9 cellular contexts compared by ENCODE assay signal in genomic region chr12:64782181-64782580, GRCh38. TPM values are rescaled to one million over a fixed set of nuclear protein-coding genes. Genes with fewer than 3 reads are reported as not detected.
DNase-seq lines count a peak whose midpoint lies in the region; ATAC-seq and TF ChIP-seq lines count a peak whose summit lies in the region.
"Had no signal": no experiment of that assay in that cellular context is flagged by ENCODE, and none has a peak within 500 bp of the region (broad histone marks: within the 10 kb centered on the region; RNA-seq: fewer than 3 reads in every experiment).

No MANE protein-coding gene starts in this region.

- no peak overlapping the region for H2BK5ac ChIP-seq in mesenchymal stem cell (ENCODE audit: low read depth, low read length, poor library complexity, severe bottlenecking)

- POLR2A ChIA-PET in HCT116 (lab: Charles Lee), result interaction anchor here (0.8 kb wide), 1 partner anchor 14 kb away, joined by 3 read pairs; no protein-coding TSS in a partner anchor

- no peak overlapping the region for H2AK5ac ChIP-seq in mesenchymal stem cell (ENCODE audit: low read length, severe bottlenecking)

- no peak overlapping the region for H3K27ac Mint-ChIP-seq in activated naive CD8-positive, alpha-beta T cell

- H3K36me3 Mint-ChIP-seq in activated naive CD8-positive, alpha-beta T cell, result no peaks in the 10 kb centered on the region

- no peak overlapping the region for H4K91ac ChIP-seq in mesenchymal stem cell (ENCODE audit: low read length)

- H2AFZ ChIP-seq in HCT116 (ENCODE audit: low read depth, low read length, poor library complexity, severe bottlenecking) (no peak overlapping the region), mesenchymal stem cell (ENCODE audit: low read depth, low read length) (no peak overlapping the region)

- H4K20me1 ChIP-seq in BLaER1, result peaks cover 32% of the 10 kb centered on the region
- H4K20me1 ChIP-seq in HCT116 (ENCODE audit: insufficient read depth), result no peaks in the 10 kb centered on the region

- H3K27me3 ChIP-seq in BLaER1, result peaks cover 53% of the 10 kb centered on the region
- H3K27me3 ChIP-seq in HCT116 (ENCODE audit: insufficient read depth, low read length), result no peaks in the 10 kb centered on the region
- H3K27me3 ChIP-seq in mesenchymal stem cell (ENCODE audit: control insufficient read depth in 1 of 2, insufficient read depth in 1 of 2, low read length in 2 of 2), result peaks cover 47 to 64% of the 10 kb centered on the region in 2 experiments

- no peak overlapping the region for H3K14ac ChIP-seq in mesenchymal stem cell (ENCODE audit: low read length in 2 of 2)

- no peaks in the 10 kb centered on the region for H3K79me1 ChIP-seq in mesenchymal stem cell (replicated peaks; ENCODE audit: low read length, poor library complexity, severe bottlenecking)

- H3K36me3 ChIP-seq in BLaER1 (no peaks in the 10 kb centered on the region), HCT116 (ENCODE audit: control insufficient read depth in 1 of 2, insufficient read depth in 2 of 2, low read length in 2 of 2) (peaks cover 0 to 1% of the 10 kb centered on the region in 2 experiments; a peak in 1 of 4 replicates), mesenchymal stem cell (ENCODE audit: control insufficient read depth in 1 of 2, insufficient read depth in 2 of 2, low read depth in 1 of 2, low read length in 2 of 2) (no peaks in the 10 kb centered on the region)

- peak overlapping the region; percentile 99 for H3K4me2 ChIP-seq in BLaER1
- H3K4me2 ChIP-seq in HCT116 (ENCODE audit: low read length), result peak overlapping the region; percentile 72
- H3K4me2 ChIP-seq in mesenchymal stem cell (ENCODE audit: low read length, poor library complexity, severe bottlenecking), result no peak overlapping the region

- H3K79me2 ChIP-seq in HCT116 (ENCODE audit: insufficient read depth, low read length), result peaks cover 54% of the 10 kb centered on the region

- 60% methylated on average over 1 of the region's 3 CpGs for WGBS in mesenchymal stem cell

- H3K4me1 Mint-ChIP-seq in activated naive CD8-positive, alpha-beta T cell (ENCODE audit: low read depth), result peaks cover 14% of the 10 kb centered on the region

- no peak for TF ChIP-seq CTCF in HCT116 (IDR thresholded peaks at IDR 0.05 in 2 of 3, conservative IDR thresholded peaks at IDR 0.05 in 1 of 3; ENCODE audit: borderline replicate concordance in 1 of 3, insufficient read depth in 1 of 3, low read depth in 2 of 3, low read length in 2 of 3)

- RAD21 ChIA-PET in HCT116 (lab: Charles Lee; ENCODE audit: low non-redundant PET in 1 of 2, low total read pairs in 2 of 2, uncharacterized antibody in 2 of 2, unreplicated experiment in 2 of 2), result no interaction called here

- H2BK120ac ChIP-seq in mesenchymal stem cell (ENCODE audit: low read depth, low read length), result no peak overlapping the region

- H3K9me3 Mint-ChIP-seq in activated naive CD8-positive, alpha-beta T cell (ENCODE audit: low read depth), result no peaks in the 10 kb centered on the region

- no peak for TF ChIP-seq POLR2A in HCT116 (IDR thresholded peaks at IDR 0.05; ENCODE audit: borderline replicate concordance, extremely low read depth, insufficient read depth, insufficient read length)

- H2BK12ac ChIP-seq in mesenchymal stem cell (ENCODE audit: low read length in 2 of 2), result no peak overlapping the region

- H4K8ac ChIP-seq in mesenchymal stem cell (ENCODE audit: low read length), result no peak overlapping the region

- H3K4me3 ChIP-seq in BLaER1 (no peak overlapping the region; the same call in 1 of the 2 replicates), HCT116 (replicated peaks in 1 of 2; ENCODE audit: low read depth in 1 of 2, low read length in 2 of 2) (peak overlapping the region; percentile 57 to 78; a peak in 3 of 4 replicates), mesenchymal stem cell (ENCODE audit: insufficient read depth in 1 of 2, low read depth in 1 of 2, low read length in 2 of 2) (peak overlapping the region in 1 of 2 experiments; percentile 65)

- no peak overlapping the region for H3K23ac ChIP-seq in mesenchymal stem cell (ENCODE audit: low read length in 2 of 2)

- H2BK15ac ChIP-seq in mesenchymal stem cell (ENCODE audit: low read depth, poor library complexity, severe bottlenecking), result no peak overlapping the region

- H3K18ac ChIP-seq in mesenchymal stem cell (ENCODE audit: low read depth in 1 of 2, low read length in 2 of 2), result no peak overlapping the region

- BruUV-seq in HCT116 (replicated peaks; lab: Mats Ljungman, UMichigan), result no TSS peak

- DNase-seq in HCT116 (ENCODE audit: low read depth, low spot score) (no peak), mesenchymal stem cell (no peak), NCI-H446 (lab: John Stamatoyannopoulos, UW) (no peak), AG08395 (ENCODE audit: low spot score) (no peak)
- DNase-seq in activated CD4-positive, CD25-positive, alpha-beta regulatory T cell treated with anti-CD3 and anti-CD28 coated beads, Interleukin-2, amount 50 U/mL, for 72 hours, result no peak
- DNase-seq: anterior cingulate cortex had no signal

- H3K9me2 ChIP-seq in HCT116 (ENCODE audit: insufficient read depth), result no peaks in the 10 kb centered on the region

- H3K9me3 ChIP-seq in BLaER1, result 0 out of 2 replicates have a peak, but pooled peaks cover 2% of the 10 kb centered on the region
- no peaks in the 10 kb centered on the region for H3K9me3 ChIP-seq in HCT116 (ENCODE audit: control insufficient read depth in 1 of 2, insufficient read depth in 1 of 2, low read depth in 1 of 2, low read length in 2 of 2)
- H3K9me3 ChIP-seq in mesenchymal stem cell (ENCODE audit: control insufficient read depth, low read length), result no peaks in the 10 kb centered on the region

- CTCF ChIA-PET in HCT116 (lab: Charles Lee), result interaction anchor here (1.5 to 4.3 kb wide), 3 partner anchors 14 to 233 kb away, joined by 3 to 23 read pairs (median 20); no protein-coding TSS in a partner anchor

- H3K27ac ChIP-seq in BLaER1, result no peak overlapping the region
- no peak overlapping the region for H3K27ac ChIP-seq in HCT116 (ENCODE audit: low read depth, low read length)
- no peak overlapping the region for H3K27ac ChIP-seq in mesenchymal stem cell (ENCODE audit: low read length, poor library complexity, severe bottlenecking)

- H3K27me3 Mint-ChIP-seq in activated naive CD8-positive, alpha-beta T cell, result peaks cover 42% of the 10 kb centered on the region

- H3K4me3 Mint-ChIP-seq in activated naive CD8-positive, alpha-beta T cell, result peak overlapping the region; percentile 88

- TF ChIP-seq RAD21 in HCT116 (IDR thresholded peaks at IDR 0.05; ENCODE audit: low read depth), result no peak

- H3K4ac ChIP-seq in mesenchymal stem cell (ENCODE audit: low read depth in 1 of 2, low read length in 2 of 2), result no peak overlapping the region

- ATAC-seq in HCT116, result no peak
- ATAC-seq in GM19452 (IDR thresholded peaks at IDR 0.05; ENCODE audit: unreplicated experiment), result no peak

- H3K4me1 ChIP-seq in BLaER1, result peaks cover 28% of the 10 kb centered on the region
- H3K4me1 ChIP-seq in HCT116 (ENCODE audit: control insufficient read depth in 1 of 2, insufficient read depth in 2 of 2, low read length in 2 of 2), result peaks cover 12 to 20% of the 10 kb centered on the region in 2 experiments
- peaks cover 11% of the 10 kb centered on the region for H3K4me1 ChIP-seq in mesenchymal stem cell (ENCODE audit: control insufficient read depth, insufficient read depth, low read depth, low read length)

- H3K9ac ChIP-seq in BLaER1 (no peak overlapping the region), HCT116 (ENCODE audit: low read length) (peak overlapping the region; percentile 74), mesenchymal stem cell (ENCODE audit: low read length) (peak overlapping the region; percentile 34)

- intact Hi-C loops in HCT116 (cut with micrococcal nuclease), result no loop called here

TF ChIP-seq in HCT116, 20 proteins besides CTCF, POLR2A, EP300 and RAD21 (continues in another document):
- TF ChIP-seq REST (IDR thresholded peaks at IDR 0.05; ENCODE audit: low read depth) (no peak), EZH2phosphoT487 (IDR thresholded peaks at IDR 0.05; ENCODE audit: borderline replicate concordance) (no peak), TCF7L2 (IDR thresholded peaks at IDR 0.05; ENCODE audit: borderline replicate concordance, extremely low read depth, insufficient read depth, insufficient read length) (no peak), MAX (IDR thresholded peaks at IDR 0.05) (no peak), ZFX (IDR thresholded peaks at IDR 0.05) (no peak), CEBPB (IDR thresholded peaks at IDR 0.05; ENCODE audit: low read depth) (no peak)

RNA-seq across cellular contexts. Expression of gene GNS, which starts 23.0 kb away (rescaled TPM):
- 45.7 TPM for total RNA-seq in HCT116 (2021; ENCODE audit: unreplicated experiment)
- 27.1 and 28.1 TPM in 2 replicates for polyA plus RNA-seq in HCT116 (2012)
- polyA plus RNA-seq in mesenchymal stem cell (2013, experiment 1 of 2), result 145 TPM
- polyA plus RNA-seq in mesenchymal stem cell (2013, experiment 2 of 2), result 145 TPM

RNA-seq across cellular contexts. Expression of gene TBC1D30, which starts 42.3 kb away (rescaled TPM):
- 24.1 TPM for total RNA-seq in HCT116 (2021; ENCODE audit: unreplicated experiment)
- polyA plus RNA-seq in HCT116 (2012), result 10.9 and 12.5 TPM in 2 replicates
- 0.11 TPM for polyA plus RNA-seq in mesenchymal stem cell (2013, experiment 1 of 2)
- 0.05 TPM for polyA plus RNA-seq in mesenchymal stem cell (2013, experiment 2 of 2)
